ENCODE assay signal across 20 cellular contexts in the genomic region with DNA sequence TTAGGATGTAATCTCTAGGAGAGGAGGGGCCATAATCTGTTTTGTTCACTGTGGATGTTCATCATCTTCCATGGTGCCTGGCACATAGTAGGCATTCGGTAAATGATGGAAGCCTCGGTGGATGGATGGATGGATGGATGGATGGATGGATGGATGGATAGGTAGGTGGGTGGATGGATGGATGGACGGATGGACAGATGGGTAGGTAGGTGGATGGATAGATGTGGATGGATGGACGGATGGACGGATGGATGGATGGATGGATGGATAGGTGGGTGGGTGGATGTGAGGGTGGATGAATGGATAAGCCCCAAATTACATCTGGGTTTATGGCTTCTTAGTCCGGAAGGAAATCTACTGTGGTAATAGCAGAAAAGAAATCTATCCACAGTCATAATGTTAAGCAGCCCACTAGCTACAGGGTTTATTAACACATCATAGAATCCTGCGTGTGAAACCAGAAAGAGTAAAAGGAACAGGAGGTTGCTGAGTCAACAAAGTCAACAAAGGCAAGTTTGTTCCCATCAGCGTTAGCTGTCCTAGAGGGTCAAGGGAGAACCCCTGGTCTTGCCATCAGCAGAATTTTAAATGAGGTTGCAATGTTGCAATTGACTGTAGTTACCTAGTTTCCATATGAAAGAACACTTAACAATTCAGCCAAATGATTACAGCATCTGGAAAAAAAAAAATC.
"Had no signal": no experiment of that assay in that cellular context is flagged by ENCODE, and none has a peak within 500 bp of the region (broad histone marks: within the 10 kb centered on the region; RNA-seq: fewer than 3 reads in every experiment).

No MANE protein-coding gene starts in this region.

- H3K4me3 Mint-ChIP-seq: activated CD8-positive, alpha-beta memory T cell treated with anti-CD3 and anti-CD28 coated beads, Interleukin-2, amount 10 ng/mL, durations not matched to agents 7 days and 5 days; activated naive CD8-positive, alpha-beta T cell treated with anti-CD3 and anti-CD28 coated beads, Interleukin-2, amount 10 ng/mL, durations not matched to agents 7 days and 5 days; activated T-cell treated with anti-CD3 and anti-CD28 coated beads, Interleukin-2, amount 50 U/mL, for 24 hours; memory B cell; natural killer cell; stimulated activated effector memory CD8-positive, alpha-beta T cell treated with anti-CD3 and anti-CD28 coated beads, Interleukin-12 subunit alpha, Interleukin-12 subunit beta, amount 100 ng/mL, for 72 hours had no signal

- FAIRE-seq: endometrium had no signal

- H3K36me3 Mint-ChIP-seq: activated CD8-positive, alpha-beta memory T cell treated with anti-CD3 and anti-CD28 coated beads, Interleukin-2, amount 10 ng/mL, durations not matched to agents 7 days and 5 days; activated naive CD8-positive, alpha-beta T cell treated with anti-CD3 and anti-CD28 coated beads, Interleukin-2, amount 10 ng/mL, durations not matched to agents 7 days and 5 days; memory B cell; natural killer cell; stimulated activated effector memory CD8-positive, alpha-beta T cell treated with anti-CD3 and anti-CD28 coated beads, Interleukin-12 subunit alpha, Interleukin-12 subunit beta, amount 100 ng/mL, for 72 hours had no signal

- ATAC-seq: activated CD8-positive, alpha-beta memory T cell treated with anti-CD3 and anti-CD28 coated beads, Interleukin-2, amount 10 ng/mL, durations not matched to agents 7 days and 5 days; foreskin keratinocyte; heart right ventricle; left lobe of liver; natural killer cell; right cardiac atrium; stimulated activated effector memory CD8-positive, alpha-beta T cell treated with anti-CD3 and anti-CD28 coated beads, Interleukin-12 subunit alpha, Interleukin-12 subunit beta, amount 100 ng/mL, for 72 hours had no signal

- H3K4me1 Mint-ChIP-seq: activated CD8-positive, alpha-beta memory T cell treated with anti-CD3 and anti-CD28 coated beads, Interleukin-2, amount 10 ng/mL, durations not matched to agents 7 days and 5 days; activated naive CD8-positive, alpha-beta T cell treated with anti-CD3 and anti-CD28 coated beads, Interleukin-2, amount 10 ng/mL, durations not matched to agents 7 days and 5 days; memory B cell; natural killer cell; stimulated activated effector memory CD8-positive, alpha-beta T cell treated with anti-CD3 and anti-CD28 coated beads, Interleukin-12 subunit alpha, Interleukin-12 subunit beta, amount 100 ng/mL, for 72 hours had no signal

- H3K27me3 ChIP-seq: ascending aorta, foreskin keratinocyte, tibial nerve had no signal

- H3K36me3 ChIP-seq: ascending aorta, heart right ventricle, tibial nerve had no signal

- H3K9me3 Mint-ChIP-seq: activated naive CD8-positive, alpha-beta T cell treated with anti-CD3 and anti-CD28 coated beads, Interleukin-2, amount 10 ng/mL, durations not matched to agents 7 days and 5 days; activated T-cell treated with anti-CD3 and anti-CD28 coated beads, Interleukin-2, amount 50 U/mL, for 24 hours; natural killer cell; stimulated activated effector memory CD8-positive, alpha-beta T cell treated with anti-CD3 and anti-CD28 coated beads, Interleukin-12 subunit alpha, Interleukin-12 subunit beta, amount 100 ng/mL, for 72 hours had no signal

- H3K4me3 ChIP-seq: ascending aorta, heart right ventricle, smooth muscle cell, tibial nerve had no signal

- H3K9me3 ChIP-seq: ascending aorta, heart right ventricle, tibial nerve had no signal

- H3K4me2 ChIP-seq: smooth muscle cell had no signal

- H3K27ac Mint-ChIP-seq: activated CD8-positive, alpha-beta memory T cell treated with anti-CD3 and anti-CD28 coated beads, Interleukin-2, amount 10 ng/mL, durations not matched to agents 7 days and 5 days; activated naive CD8-positive, alpha-beta T cell treated with anti-CD3 and anti-CD28 coated beads, Interleukin-2, amount 10 ng/mL, durations not matched to agents 7 days and 5 days; activated T-cell treated with anti-CD3 and anti-CD28 coated beads, Interleukin-2, amount 50 U/mL, for 24 hours; memory B cell; natural killer cell; stimulated activated effector memory CD8-positive, alpha-beta T cell treated with anti-CD3 and anti-CD28 coated beads, Interleukin-12 subunit alpha, Interleukin-12 subunit beta, amount 100 ng/mL, for 72 hours had no signal

- DNase-seq: activated CD4-positive, alpha-beta T cell treated with anti-CD3 and anti-CD28 coated beads, Interleukin-2, amount 50 U/mL, for 4 hours; activated CD4-positive, CD25-positive, alpha-beta regulatory T cell treated with anti-CD3 and anti-CD28 coated beads, Interleukin-2, amount 50 U/mL, for 72 hours; activated CD8-positive, alpha-beta memory T cell treated with anti-CD3 and anti-CD28 coated beads, Interleukin-2, amount 10 ng/mL, durations not matched to agents 7 days and 5 days; activated gamma-delta T cell treated with Interleukin-2 at 50 U/mL for 16 hours; activated naive CD8-positive, alpha-beta T cell treated with anti-CD3 and anti-CD28 coated beads, Interleukin-2, amount 10 ng/mL, durations not matched to agents 7 days and 5 days; activated T-cell treated with anti-CD3 and anti-CD28 coated beads, Interleukin-2, amount 50 U/mL, for 24 hours; heart right ventricle; islet precursor cell; natural killer cell; nucleus accumbens; right cardiac atrium; T-helper 2 cell had no signal

- H3K27ac ChIP-seq: ascending aorta, foreskin keratinocyte, heart right ventricle had no signal

- H3K4me1 ChIP-seq: ascending aorta had no signal
